In genomic region chr3:139735191-139735590, GRCh38 we compare ENCODE assay signal across 8 cellular contexts. TPM values are rescaled to one million over a fixed set of nuclear protein-coding genes. Genes with fewer than 3 reads are reported as not detected.
"Had no signal": no experiment of that assay in that cellular context is flagged by ENCODE, and none has a peak within 500 bp of the region (broad histone marks: within the 10 kb centered on the region; RNA-seq: fewer than 3 reads in every experiment).

No MANE protein-coding gene starts in this region.

- DNase-seq: IMR-90, KBM-7 had no signal

- ATAC-seq: HepG2, K562 had no signal

- H3K27ac Mint-ChIP-seq: IgD-negative memory B cell had no signal

- H3K27ac ChIP-seq: HL-60 had no signal

- H3K4me1 Mint-ChIP-seq: IgD-negative memory B cell had no signal

- H3K9me3 Mint-ChIP-seq: IgD-negative memory B cell had no signal

- FAIRE-seq: HepG2, HTR-8/SVneo, K562 had no signal

- H3K4me3 ChIP-seq: K562 had no signal

- H3K36me3 Mint-ChIP-seq: IgD-negative memory B cell had no signal

- H3K4me3 Mint-ChIP-seq: IgD-negative memory B cell had no signal

RNA-seq across cellular contexts. Expression of gene NMNAT3, which starts 57.4 kb away (rescaled TPM):
- total RNA-seq: HT1080 had no signal
